In genomic region chr10:73588656-73589055, GRCh38 we compare ENCODE assay signal across 16 cellular contexts. TPM values are rescaled to one million over a fixed set of nuclear protein-coding genes. Genes with fewer than 3 reads are reported as not detected.
DNase-seq lines count a peak whose midpoint lies in the region; TF ChIP-seq lines count a peak whose summit lies in the region.
"Had no signal": no experiment of that assay in that cellular context is flagged by ENCODE, and none has a peak within 500 bp of the region (broad histone marks: within the 10 kb centered on the region; RNA-seq: fewer than 3 reads in every experiment).

No MANE protein-coding gene starts in this region.

- H3K27ac ChIP-seq in RWPE1, result peak overlapping the region; percentile 37; the same call in 1 of the 2 replicates
- no peak overlapping the region for H3K27ac ChIP-seq in liver (ENCODE audit: low read depth in 1 of 2, low read length in 2 of 2)
- H3K27ac ChIP-seq in CD8-positive, alpha-beta memory T cell (ENCODE audit: low read depth, low read length), result no peak overlapping the region
- H3K27ac ChIP-seq: BLaER1 treated with 17β-estradiol and CSF1 and Interleukin-3, amounts not matched to agents 10 nM and 100 nM; ovary had no signal

- peak overlapping the region; percentile 3 for H3K27ac Mint-ChIP-seq in type B pancreatic cell
- no peak overlapping the region for H3K27ac Mint-ChIP-seq in CD8-positive, alpha-beta memory T cell
- H3K27ac Mint-ChIP-seq in activated naive CD4-positive, alpha-beta T cell treated with anti-CD3 and anti-CD28 coated beads for 36 hours, result no peak overlapping the region
- H3K27ac Mint-ChIP-seq: activated CD8-positive, alpha-beta T cell treated with anti-CD3 and anti-CD28 coated beads for 36 hours; activated T-helper 17 cell treated with anti-CD3 and anti-CD28 coated beads, Interleukin-2, amount 50 U/mL, for 72 hours; stimulated activated naive CD8-positive, alpha-beta T cell treated with anti-CD3 and anti-CD28 coated beads, Interleukin-15, Interleukin-2, amounts not matched to agents 100 ng/mL and 50 ng/mL, for 24 hours had no signal

- TF ChIP-seq CTCF in RWPE1 (conservative IDR thresholded peaks at IDR 0.05; ENCODE audit: low read depth) (no peak), liver (IDR thresholded peaks at IDR 0.05; ENCODE audit: low read depth, low read length, missing input control) (no peak), type B pancreatic cell (conservative IDR thresholded peaks at IDR 0.05) (no peak)

- H3K4me1 Mint-ChIP-seq in type B pancreatic cell (ENCODE audit: unreplicated experiment), result peaks cover 42% of the 10 kb centered on the region
- H3K4me1 Mint-ChIP-seq in CD8-positive, alpha-beta memory T cell, result peaks cover 16 to 24% (median 21%) of the 10 kb centered on the region in 3 donors
- peaks cover 17% of the 10 kb centered on the region for H3K4me1 Mint-ChIP-seq in activated naive CD4-positive, alpha-beta T cell treated with anti-CD3 and anti-CD28 coated beads for 36 hours (ENCODE audit: low read depth)

- intact Hi-C loops in activated naive CD4-positive, alpha-beta T cell treated with anti-CD3 and anti-CD28 coated beads for 36 hours (cut with micrococcal nuclease), result no loop called here

- H3K9ac ChIP-seq in endocrine pancreas (ENCODE audit: control insufficient read depth, insufficient read depth, low read length) (no peak overlapping the region), liver (ENCODE audit: low read depth in 1 of 2, low read length in 2 of 2) (no peak overlapping the region)
- H3K9ac ChIP-seq: BLaER1 treated with 17β-estradiol and CSF1 and Interleukin-3, amounts not matched to agents 10 nM and 100 nM had no signal

- H3K4me3 Mint-ChIP-seq in type B pancreatic cell, result peak overlapping the region; percentile 2
- H3K4me3 Mint-ChIP-seq in CD8-positive, alpha-beta memory T cell, result no peak overlapping the region
- no peak overlapping the region for H3K4me3 Mint-ChIP-seq in activated naive CD4-positive, alpha-beta T cell treated with anti-CD3 and anti-CD28 coated beads for 36 hours
- H3K4me3 Mint-ChIP-seq: activated CD8-positive, alpha-beta T cell treated with anti-CD3 and anti-CD28 coated beads for 36 hours; activated T-helper 17 cell treated with anti-CD3 and anti-CD28 coated beads, Interleukin-2, amount 50 U/mL, for 72 hours; stimulated activated naive CD8-positive, alpha-beta T cell treated with anti-CD3 and anti-CD28 coated beads, Interleukin-15, Interleukin-2, amounts not matched to agents 100 ng/mL and 50 ng/mL, for 24 hours had no signal

- H3K27me3 ChIP-seq in endocrine pancreas (ENCODE audit: control insufficient read depth, insufficient read depth, low read length) (no peaks in the 10 kb centered on the region), liver (ENCODE audit: control insufficient read depth in 4 of 4, insufficient read depth in 4 of 4, low read length in 3 of 4) (no peaks in the 10 kb centered on the region)
- H3K27me3 ChIP-seq in CD8-positive, alpha-beta memory T cell (ENCODE audit: insufficient read depth, low read length, poor library complexity, severe bottlenecking), result no peaks in the 10 kb centered on the region
- H3K27me3 ChIP-seq: BLaER1 treated with 17β-estradiol and CSF1 and Interleukin-3, amounts not matched to agents 10 nM and 100 nM; ovary had no signal

- WGBS in liver, result 34% methylated on average over 1 of the region's 1 CpG

- POLR2A ChIA-PET in RWPE1 (lab: Yijun Ruan, JAX; ENCODE audit: low non-redundant PET), result no interaction called here
- POLR2A ChIA-PET in CD8-positive, alpha-beta memory T cell (lab: Charles Lee), result interaction anchor here (0.8 kb wide), 1 partner anchor 123 kb away, joined by 5 read pairs; no protein-coding TSS in a partner anchor

- no peaks in the 10 kb centered on the region for H3K36me3 ChIP-seq in endocrine pancreas (ENCODE audit: control insufficient read depth, insufficient read depth, low read length)
- no peaks in the 10 kb centered on the region for H3K36me3 ChIP-seq in liver (ENCODE audit: control insufficient read depth in 4 of 4, insufficient read depth in 3 of 4, low read depth in 1 of 4, low read length in 3 of 4)
- no peaks in the 10 kb centered on the region for H3K36me3 ChIP-seq in CD8-positive, alpha-beta memory T cell (ENCODE audit: insufficient read depth, low read length)
- H3K36me3 ChIP-seq: BLaER1 treated with 17β-estradiol and CSF1 and Interleukin-3, amounts not matched to agents 10 nM and 100 nM; ovary had no signal

- H3K9me3 ChIP-seq in endocrine pancreas (ENCODE audit: control insufficient read depth, low read length) (no peaks in the 10 kb centered on the region), liver (ENCODE audit: control insufficient read depth in 4 of 4, low read length in 3 of 4) (peaks cover 0 to 2% (median 0%) of the 10 kb centered on the region in 4 donors)
- no peaks in the 10 kb centered on the region for H3K9me3 ChIP-seq in CD8-positive, alpha-beta memory T cell (ENCODE audit: low read length)
- H3K9me3 ChIP-seq: ovary had no signal

- H3K9me3 Mint-ChIP-seq in type B pancreatic cell, result peaks cover 5% of the 10 kb centered on the region
- H3K9me3 Mint-ChIP-seq in CD8-positive, alpha-beta memory T cell, result peaks cover 0 to 1% (median 0%) of the 10 kb centered on the region in 5 donors
- no peaks in the 10 kb centered on the region for H3K9me3 Mint-ChIP-seq in activated naive CD4-positive, alpha-beta T cell treated with anti-CD3 and anti-CD28 coated beads for 36 hours
- H3K9me3 Mint-ChIP-seq: activated T-helper 17 cell treated with anti-CD3 and anti-CD28 coated beads, Interleukin-2, amount 50 U/mL, for 72 hours; stimulated activated naive CD8-positive, alpha-beta T cell treated with anti-CD3 and anti-CD28 coated beads, Interleukin-15, Interleukin-2, amounts not matched to agents 100 ng/mL and 50 ng/mL, for 24 hours had no signal

- CTCF ChIA-PET in RWPE1 (lab: Yijun Ruan, JAX), result no interaction called here
- CTCF ChIA-PET in CD8-positive, alpha-beta memory T cell (lab: Charles Lee), result no interaction called here
- CTCF ChIA-PET in activated naive CD4-positive, alpha-beta T cell treated with anti-CD3 and anti-CD28 coated beads for 36 hours (lab: Charles Lee), result no interaction called here

- H3K27me3 Mint-ChIP-seq in type B pancreatic cell, result peaks cover 7% of the 10 kb centered on the region
- no peaks in the 10 kb centered on the region for H3K27me3 Mint-ChIP-seq in CD8-positive, alpha-beta memory T cell
- no peaks in the 10 kb centered on the region for H3K27me3 Mint-ChIP-seq in activated naive CD4-positive, alpha-beta T cell treated with anti-CD3 and anti-CD28 coated beads for 36 hours (ENCODE audit: low read depth)
- H3K27me3 Mint-ChIP-seq: activated CD8-positive, alpha-beta T cell treated with anti-CD3 and anti-CD28 coated beads for 36 hours; activated T-helper 17 cell treated with anti-CD3 and anti-CD28 coated beads, Interleukin-2, amount 50 U/mL, for 72 hours; stimulated activated naive CD8-positive, alpha-beta T cell treated with anti-CD3 and anti-CD28 coated beads, Interleukin-15, Interleukin-2, amounts not matched to agents 100 ng/mL and 50 ng/mL, for 24 hours had no signal

- H3K36me3 Mint-ChIP-seq in type B pancreatic cell, result peaks cover 16% of the 10 kb centered on the region
- peaks cover 0 to 9% (median 2%) of the 10 kb centered on the region in 3 donors for H3K36me3 Mint-ChIP-seq in CD8-positive, alpha-beta memory T cell
- no peaks in the 10 kb centered on the region for H3K36me3 Mint-ChIP-seq in activated naive CD4-positive, alpha-beta T cell treated with anti-CD3 and anti-CD28 coated beads for 36 hours (ENCODE audit: low read depth)

- H3K4me3 ChIP-seq in endocrine pancreas (ENCODE audit: control insufficient read depth, insufficient read depth, low read length) (peak overlapping the region; percentile 37), liver (ENCODE audit: low read depth in 1 of 3, low read length in 3 of 3) (no peak overlapping the region)
- no peak overlapping the region for H3K4me3 ChIP-seq in CD8-positive, alpha-beta memory T cell (ENCODE audit: low read length)
- H3K4me3 ChIP-seq: BLaER1 treated with 17β-estradiol and CSF1 and Interleukin-3, amounts not matched to agents 10 nM and 100 nM; ovary had no signal

- TF ChIP-seq RAD21 in liver (IDR thresholded peaks at IDR 0.05), result no peak

- peaks cover 19% of the 10 kb centered on the region for H3K4me1 ChIP-seq in endocrine pancreas (ENCODE audit: control insufficient read depth, insufficient read depth, low read length)
- peaks cover 8 to 26% (median 23%) of the 10 kb centered on the region in 4 donors for H3K4me1 ChIP-seq in liver (ENCODE audit: control insufficient read depth in 4 of 4, insufficient read depth in 4 of 4, low read length in 3 of 4)
- H3K4me1 ChIP-seq in CD8-positive, alpha-beta memory T cell (ENCODE audit: insufficient read depth, low read length), result peaks cover 25% of the 10 kb centered on the region

- DNase-seq in RWPE1 (ENCODE audit: low spot score) (no peak), type B pancreatic cell (ENCODE audit: extremely low spot score, unreplicated experiment) (no peak), DMS79 (lab: John Stamatoyannopoulos, UW) (no peak)
- no peak for DNase-seq in CD8-positive, alpha-beta memory T cell
- DNase-seq in activated naive CD4-positive, alpha-beta T cell treated with anti-CD3 and anti-CD28 coated beads for 36 hours, result no peak
- DNase-seq: activated CD8-positive, alpha-beta T cell treated with anti-CD3 and anti-CD28 coated beads for 36 hours; effector memory CD4-positive, alpha-beta T cell; glutamatergic neuron; NCI-H1436 treated with DMSO at 0.1 percent for 48 hours; NCI-H510A treated with DMSO at 0.1 percent for 48 hours; ovary had no signal

TF ChIP-seq in liver, 16 proteins besides CTCF, POLR2A, EP300 and RAD21 (continues in another document):
- TF ChIP-seq FOXA1 (IDR thresholded peaks at IDR 0.05) (no peak), RXRA (IDR thresholded peaks at IDR 0.05) (peak; percentile 37 to 43), JUND (IDR thresholded peaks at IDR 0.05) (peak; percentile 39 to 64), MAX (IDR thresholded peaks at IDR 0.05) (no peak), GABPA (IDR thresholded peaks at IDR 0.05 in 1 of 2, conservative IDR thresholded peaks at IDR 0.05 in 1 of 2) (no peak), TAF1 (conservative IDR thresholded peaks at IDR 0.05) (no peak), FOXA2 (IDR thresholded peaks at IDR 0.05) (no peak)

RNA-seq across cellular contexts. Expression of gene USP54, which starts 2.5 kb away (rescaled TPM):
- total RNA-seq in liver (1 to 10 TPM; 3.6 to 9.0 TPM), type B pancreatic cell (ENCODE audit: low replicate concordance) (45.5 and 54.5 TPM in 2 replicates)
- polyA plus RNA-seq in liver, result 10 to 100 TPM in 1 of 2 donors, 1 to 10 TPM in 1; 1.3 to 10.4 TPM
- 10 to 100 TPM; 10.5 to 11.9 TPM for total RNA-seq in CD8-positive, alpha-beta memory T cell
- polyA plus RNA-seq in CD8-positive, alpha-beta memory T cell, result 1.5 TPM
- 1 to 10 TPM; 3.5 to 3.8 TPM for total RNA-seq in activated naive CD4-positive, alpha-beta T cell treated with anti-CD3 and anti-CD28 coated beads for 36 hours

RNA-seq across cellular contexts. Expression of gene MYOZ1, which starts 52.6 kb away (rescaled TPM):
- total RNA-seq in liver (under 1 TPM; 0.17 to 0.23 TPM), type B pancreatic cell (ENCODE audit: low replicate concordance) (0.36 and 0.82 TPM in 2 replicates)
- under 1 TPM in 1 of 2 donors, not detected in 1; 0.14 TPM for polyA plus RNA-seq in liver
- not detected for total RNA-seq in CD8-positive, alpha-beta memory T cell
- not detected for polyA plus RNA-seq in CD8-positive, alpha-beta memory T cell
- not detected for total RNA-seq in activated naive CD4-positive, alpha-beta T cell treated with anti-CD3 and anti-CD28 coated beads for 36 hours
- total RNA-seq: activated CD8-positive, alpha-beta T cell treated with anti-CD3 and anti-CD28 coated beads for 36 hours; activated T-helper 17 cell treated with anti-CD3 and anti-CD28 coated beads, Interleukin-2, amount 50 U/mL, for 72 hours had no signal
